ENCODE assay signal across 18 cellular contexts in genomic region chrX:153827903-153828302, GRCh38. TPM values are rescaled to one million over a fixed set of nuclear protein-coding genes. Genes with fewer than 3 reads are reported as not detected.
DNase-seq lines count a peak whose midpoint lies in the region; ATAC-seq, FAIRE-seq and TF ChIP-seq lines count a peak whose summit lies in the region.
"Had no signal": no experiment of that assay in that cellular context is flagged by ENCODE, and none has a peak within 500 bp of the region (broad histone marks: within the 10 kb centered on the region; RNA-seq: fewer than 3 reads in every experiment).

No MANE protein-coding gene starts in this region.

- peak overlapping the region; percentile 8 for H3K4me3 Mint-ChIP-seq in nephron progenitor cell
- H3K4me3 Mint-ChIP-seq in stimulated activated effector memory CD8-positive, alpha-beta T cell treated with anti-CD3 and anti-CD28 coated beads, Interleukin-12 subunit alpha, Interleukin-12 subunit beta, amount 100 ng/mL, for 72 hours, result no peak overlapping the region

- peaks cover 3% of the 10 kb centered on the region for H3K4me1 Mint-ChIP-seq in nephron progenitor cell
- H3K4me1 Mint-ChIP-seq in stimulated activated effector memory CD8-positive, alpha-beta T cell treated with anti-CD3 and anti-CD28 coated beads, Interleukin-12 subunit alpha, Interleukin-12 subunit beta, amount 100 ng/mL, for 72 hours, result peaks cover 17% of the 10 kb centered on the region

- DNase-seq in 8988T, result peak; percentile 17
- peak; percentile 6 for DNase-seq in HEK293T (ENCODE audit: extremely low spot score)
- peak; percentile 2 to 14 for DNase-seq in frontal cortex (ENCODE audit: low spot score in 2 of 2)
- no peak for DNase-seq in nephron progenitor cell
- DNase-seq in stimulated activated effector memory CD8-positive, alpha-beta T cell treated with anti-CD3 and anti-CD28 coated beads, Interleukin-12 subunit alpha, Interleukin-12 subunit beta, amount 100 ng/mL, for 72 hours (ENCODE audit: low spot score in 2 of 2), result no peak
- DNase-seq in Ammon's horn (ENCODE audit: low spot score), result no peak
- no peak for DNase-seq in NCI-H748 (lab: John Stamatoyannopoulos, UW; ENCODE audit: unreplicated experiment)
- DNase-seq: ACHN; activated naive CD4-positive, alpha-beta T cell; Caco-2; effector CD4-positive, alpha-beta T cell; NCI-H774; RPMI8226; upper lobe of left lung had no signal

- no peak for TF ChIP-seq CTCF in nephron progenitor cell (IDR thresholded peaks at IDR 0.05)

- CTCF ChIA-PET in HEK293T (lab: Yijun Ruan, JAX), result no interaction called here

- no peak for ATAC-seq in stimulated activated effector memory CD8-positive, alpha-beta T cell treated with anti-CD3 and anti-CD28 coated beads, Interleukin-12 subunit alpha, Interleukin-12 subunit beta, amount 100 ng/mL, for 72 hours
- no peak for ATAC-seq in HG03521 (IDR thresholded peaks at IDR 0.05; ENCODE audit: unreplicated experiment)
- ATAC-seq: sciatic nerve had no signal

- POLR2A ChIA-PET in HEK293T (lab: Yijun Ruan, JAX), result interaction anchor here (0.9 to 1.6 kb wide), 2 partner anchors 10 to 58 kb away, joined by 3 read pairs; partner anchors contain the start of gene L1CAM

- peaks cover 62% of the 10 kb centered on the region for H3K27me3 Mint-ChIP-seq in nephron progenitor cell (ENCODE audit: low read depth, poor library complexity)

- no peak for FAIRE-seq in frontal cortex (lab: Jason Lieb, UNC)
- FAIRE-seq: G401.6 had no signal

- no peak overlapping the region for H3K27ac Mint-ChIP-seq in nephron progenitor cell
- no peak overlapping the region for H3K27ac Mint-ChIP-seq in stimulated activated effector memory CD8-positive, alpha-beta T cell treated with anti-CD3 and anti-CD28 coated beads, Interleukin-12 subunit alpha, Interleukin-12 subunit beta, amount 100 ng/mL, for 72 hours

- peaks cover 62% of the 10 kb centered on the region for H3K9me3 Mint-ChIP-seq in nephron progenitor cell
- no peaks in the 10 kb centered on the region for H3K9me3 Mint-ChIP-seq in stimulated activated effector memory CD8-positive, alpha-beta T cell treated with anti-CD3 and anti-CD28 coated beads, Interleukin-12 subunit alpha, Interleukin-12 subunit beta, amount 100 ng/mL, for 72 hours

- H3K36me3 Mint-ChIP-seq in nephron progenitor cell (ENCODE audit: low read depth), result no peaks in the 10 kb centered on the region
- H3K36me3 Mint-ChIP-seq in stimulated activated effector memory CD8-positive, alpha-beta T cell treated with anti-CD3 and anti-CD28 coated beads, Interleukin-12 subunit alpha, Interleukin-12 subunit beta, amount 100 ng/mL, for 72 hours, result peaks cover 5% of the 10 kb centered on the region

TF ChIP-seq in HEK293T, 16 proteins besides CTCF, POLR2A, EP300 and RAD21:
- no peak for TF ChIP-seq FOXA1 (IDR thresholded peaks at IDR 0.05)
- no peak for TF ChIP-seq PKNOX1 (IDR thresholded peaks at IDR 0.05)
- TF ChIP-seq HDGF (IDR thresholded peaks at IDR 0.05; ENCODE audit: borderline replicate concordance), result no peak
- no peak for TF ChIP-seq ARNT (IDR thresholded peaks at IDR 0.05)
- TF ChIP-seq LEF1 (IDR thresholded peaks at IDR 0.05; ENCODE audit: borderline replicate concordance), result no peak
- no peak for TF ChIP-seq SUZ12 (IDR thresholded peaks at IDR 0.05)
- TF ChIP-seq FOXM1 (IDR thresholded peaks at IDR 0.05; ENCODE audit: borderline replicate concordance), result no peak
- no peak for TF ChIP-seq FOXK2 (IDR thresholded peaks at IDR 0.05)
- TF ChIP-seq L3MBTL2 (conservative IDR thresholded peaks at IDR 0.05), result no peak
- TF ChIP-seq ZNF384 (IDR thresholded peaks at IDR 0.05), result no peak
- no peak for TF ChIP-seq ELF4 (IDR thresholded peaks at IDR 0.05)
- TF ChIP-seq SP1 (IDR thresholded peaks at IDR 0.05), result no peak
- no peak for TF ChIP-seq CTBP1 (IDR thresholded peaks at IDR 0.05; ENCODE audit: borderline replicate concordance)
- TF ChIP-seq BHLHE40 (IDR thresholded peaks at IDR 0.05; ENCODE audit: borderline replicate concordance), result no peak

RNA-seq across cellular contexts. Expression of gene PDZD4, which starts 2.4 kb away (rescaled TPM):
- 165 TPM for total RNA-seq in frontal cortex

RNA-seq across cellular contexts. Expression of gene SSR4, which starts 33.4 kb away (rescaled TPM):
- total RNA-seq in frontal cortex, result 84.4 TPM

RNA-seq across cellular contexts. Expression of gene IDH3G, which starts 33.7 kb away (rescaled TPM):
- total RNA-seq in frontal cortex, result 49.7 TPM

RNA-seq across cellular contexts. Expression of gene SRPK3, which starts 47.1 kb away (rescaled TPM):
- under 0.01 TPM for total RNA-seq in frontal cortex
- total RNA-seq: Caco-2; T-helper 1 cell treated with Interleukin-12 subunit alpha and Interleukin-12 subunit beta and Interleukin-4 antibody, amounts not matched to agents 30 ng/mL and 1 ng/mL, for 36 hours had no signal

RNA-seq across cellular contexts. Expression of gene L1CAM, which starts 58.1 kb away (rescaled TPM):
- total RNA-seq in frontal cortex, result 101 TPM

Comparison
In these comparisons a context has a peak if more than half of its experiments do, and no peak if none do; other contexts are left out.
1. DNase-seq: peak in 8988T (single experiment), HEK293T (single experiment) and frontal cortex (2 of 2); none in nephron progenitor cell (single experiment), stimulated activated effector memory CD8-positive, alpha-beta T cell treated with anti-CD3 and anti-CD28 coated beads, Interleukin-12 subunit alpha, Interleukin-12 subunit beta, amount 100 ng/mL, for 72 hours (0 of 2), Ammon's horn (single experiment) and NCI-H748 (single experiment).